In the genomic region with DNA sequence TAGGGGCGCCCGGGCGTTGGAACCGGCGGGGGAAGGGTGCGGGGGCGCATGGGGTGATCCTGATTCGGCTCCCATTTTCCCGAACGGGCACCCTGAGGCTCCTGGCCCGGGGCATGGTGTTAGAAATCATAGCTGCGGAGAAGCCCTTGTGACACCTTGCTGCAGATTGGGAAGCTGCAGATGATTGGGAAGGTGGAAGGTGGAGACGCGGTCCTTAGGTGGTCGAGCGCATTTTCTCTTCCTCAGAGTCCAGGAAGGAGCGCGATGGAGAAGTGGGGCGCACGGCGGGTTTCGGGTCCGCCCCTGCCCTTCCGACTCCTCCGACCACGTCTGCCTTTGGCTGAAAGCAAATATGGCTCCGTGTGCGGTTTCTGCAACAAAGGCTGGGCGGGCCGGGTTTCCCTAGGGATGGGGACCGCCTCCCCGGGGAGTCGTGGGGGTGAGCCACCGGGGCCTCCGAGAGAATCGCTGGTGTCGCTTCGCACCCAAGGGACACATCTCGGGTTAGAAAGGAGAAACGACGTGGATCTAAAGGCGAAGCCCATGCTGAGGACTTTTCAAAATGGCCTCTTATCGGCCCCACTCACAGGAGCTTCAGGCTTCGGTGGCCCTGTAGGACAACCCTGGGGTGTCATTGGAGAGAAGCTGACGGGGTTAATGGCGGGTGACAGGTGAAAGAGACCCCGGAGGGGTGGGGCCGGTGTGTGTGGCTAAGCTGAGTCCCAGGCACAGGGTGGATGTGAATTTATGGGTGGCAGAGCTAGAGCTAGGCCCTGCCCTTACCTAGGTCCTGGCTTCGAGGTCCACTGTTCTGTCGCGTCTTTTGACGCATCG, we compare ENCODE assay signal across 1 cellular context.
TF ChIP-seq lines count a peak whose summit lies in the region.

No MANE protein-coding gene starts in this region.

TF ChIP-seq in HepG2, 621 proteins besides CTCF, POLR2A, EP300 and RAD21 (continued from another document and continues in another):
- TF ChIP-seq, protein P1, sequence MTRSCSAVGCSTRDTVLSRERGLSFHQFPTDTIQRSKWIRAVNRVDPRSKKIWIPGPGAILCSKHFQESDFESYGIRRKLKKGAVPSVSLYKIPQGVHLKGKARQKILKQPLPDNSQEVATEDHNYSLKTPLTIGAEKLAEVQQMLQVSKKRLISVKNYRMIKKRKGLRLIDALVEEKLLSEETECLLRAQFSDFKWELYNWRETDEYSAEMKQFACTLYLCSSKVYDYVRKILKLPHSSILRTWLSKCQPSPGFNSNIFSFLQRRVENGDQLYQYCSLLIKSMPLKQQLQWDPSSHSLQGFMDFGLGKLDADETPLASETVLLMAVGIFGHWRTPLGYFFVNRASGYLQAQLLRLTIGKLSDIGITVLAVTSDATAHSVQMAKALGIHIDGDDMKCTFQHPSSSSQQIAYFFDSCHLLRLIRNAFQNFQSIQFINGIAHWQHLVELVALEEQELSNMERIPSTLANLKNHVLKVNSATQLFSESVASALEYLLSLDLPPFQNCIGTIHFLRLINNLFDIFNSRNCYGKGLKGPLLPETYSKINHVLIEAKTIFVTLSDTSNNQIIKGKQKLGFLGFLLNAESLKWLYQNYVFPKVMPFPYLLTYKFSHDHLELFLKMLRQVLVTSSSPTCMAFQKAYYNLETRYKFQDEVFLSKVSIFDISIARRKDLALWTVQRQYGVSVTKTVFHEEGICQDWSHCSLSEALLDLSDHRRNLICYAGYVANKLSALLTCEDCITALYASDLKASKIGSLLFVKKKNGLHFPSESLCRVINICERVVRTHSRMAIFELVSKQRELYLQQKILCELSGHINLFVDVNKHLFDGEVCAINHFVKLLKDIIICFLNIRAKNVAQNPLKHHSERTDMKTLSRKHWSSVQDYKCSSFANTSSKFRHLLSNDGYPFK (CRISPR knock-in tag; IDR thresholded peaks at IDR 0.05; ENCODE audit: borderline replicate concordance): peak; percentile 76; the same call in 1 of the 2 replicates
- no peak for TF ChIP-seq FOSL2 (CRISPR knock-in tag; IDR thresholded peaks at IDR 0.05)
- TF ChIP-seq ZNF331 (CRISPR knock-in tag; IDR thresholded peaks at IDR 0.05): no peak
- TF ChIP-seq, protein P2, sequence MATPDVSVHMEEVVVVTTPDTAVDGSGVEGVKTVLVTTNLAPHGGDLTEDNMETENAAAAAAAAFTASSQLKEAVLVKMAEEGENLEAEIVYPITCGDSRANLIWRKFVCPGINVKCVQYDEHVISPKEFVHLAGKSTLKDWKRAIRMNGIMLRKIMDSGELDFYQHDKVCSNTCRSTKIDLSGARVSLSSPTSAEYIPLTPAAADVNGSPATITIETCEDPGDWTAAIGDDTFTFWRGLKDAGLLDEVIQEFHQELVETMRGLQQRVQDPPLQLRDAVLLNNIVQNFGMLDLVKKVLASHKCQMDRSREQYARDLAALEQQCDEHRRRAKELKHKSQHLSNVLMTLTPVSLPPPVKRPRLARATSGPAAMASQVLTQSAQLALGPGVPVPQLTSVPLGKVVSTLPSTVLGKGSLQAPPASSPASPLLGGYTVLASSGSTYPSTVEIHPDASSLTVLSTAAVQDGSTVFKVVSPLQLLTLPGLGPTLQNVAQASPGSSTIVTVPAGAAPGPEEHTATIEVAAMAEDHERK (CRISPR knock-in tag; IDR thresholded peaks at IDR 0.05; ENCODE audit: low read depth): no peak
- TF ChIP-seq ZNF749 (CRISPR knock-in tag; IDR thresholded peaks at IDR 0.05; ENCODE audit: borderline replicate concordance): no peak
- TF ChIP-seq, protein P3, sequence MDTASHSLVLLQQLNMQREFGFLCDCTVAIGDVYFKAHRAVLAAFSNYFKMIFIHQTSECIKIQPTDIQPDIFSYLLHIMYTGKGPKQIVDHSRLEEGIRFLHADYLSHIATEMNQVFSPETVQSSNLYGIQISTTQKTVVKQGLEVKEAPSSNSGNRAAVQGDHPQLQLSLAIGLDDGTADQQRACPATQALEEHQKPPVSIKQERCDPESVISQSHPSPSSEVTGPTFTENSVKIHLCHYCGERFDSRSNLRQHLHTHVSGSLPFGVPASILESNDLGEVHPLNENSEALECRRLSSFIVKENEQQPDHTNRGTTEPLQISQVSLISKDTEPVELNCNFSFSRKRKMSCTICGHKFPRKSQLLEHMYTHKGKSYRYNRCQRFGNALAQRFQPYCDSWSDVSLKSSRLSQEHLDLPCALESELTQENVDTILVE (CRISPR knock-in tag; IDR thresholded peaks at IDR 0.05): no peak
- TF ChIP-seq, protein P4, sequence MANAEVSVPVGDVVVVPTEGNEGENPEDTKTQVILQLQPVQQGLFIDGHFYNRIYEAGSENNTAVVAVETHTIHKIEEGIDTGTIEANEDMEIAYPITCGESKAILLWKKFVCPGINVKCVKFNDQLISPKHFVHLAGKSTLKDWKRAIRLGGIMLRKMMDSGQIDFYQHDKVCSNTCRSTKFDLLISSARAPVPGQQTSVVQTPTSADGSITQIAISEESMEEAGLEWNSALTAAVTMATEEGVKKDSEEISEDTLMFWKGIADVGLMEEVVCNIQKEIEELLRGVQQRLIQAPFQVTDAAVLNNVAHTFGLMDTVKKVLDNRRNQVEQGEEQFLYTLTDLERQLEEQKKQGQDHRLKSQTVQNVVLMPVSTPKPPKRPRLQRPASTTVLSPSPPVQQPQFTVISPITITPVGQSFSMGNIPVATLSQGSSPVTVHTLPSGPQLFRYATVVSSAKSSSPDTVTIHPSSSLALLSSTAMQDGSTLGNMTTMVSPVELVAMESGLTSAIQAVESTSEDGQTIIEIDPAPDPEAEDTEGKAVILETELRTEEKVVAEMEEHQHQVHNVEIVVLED (CRISPR knock-in tag; IDR thresholded peaks at IDR 0.05; ENCODE audit: borderline replicate concordance): no peak
- TF ChIP-seq KAT7 (CRISPR knock-in tag; IDR thresholded peaks at IDR 0.05; ENCODE audit: borderline replicate concordance): peak; percentile 14; the same call in 1 of the 2 replicates
- TF ChIP-seq ZNF3 (CRISPR knock-in tag; IDR thresholded peaks at IDR 0.05): no peak; the same call in 1 of the 2 replicates
- TF ChIP-seq GATAD2A (CRISPR knock-in tag; IDR thresholded peaks at IDR 0.05): no peak
- TF ChIP-seq HNRNPL (IDR thresholded peaks at IDR 0.05; ENCODE audit: low read depth, low read length): no peak
- TF ChIP-seq, protein P5, sequence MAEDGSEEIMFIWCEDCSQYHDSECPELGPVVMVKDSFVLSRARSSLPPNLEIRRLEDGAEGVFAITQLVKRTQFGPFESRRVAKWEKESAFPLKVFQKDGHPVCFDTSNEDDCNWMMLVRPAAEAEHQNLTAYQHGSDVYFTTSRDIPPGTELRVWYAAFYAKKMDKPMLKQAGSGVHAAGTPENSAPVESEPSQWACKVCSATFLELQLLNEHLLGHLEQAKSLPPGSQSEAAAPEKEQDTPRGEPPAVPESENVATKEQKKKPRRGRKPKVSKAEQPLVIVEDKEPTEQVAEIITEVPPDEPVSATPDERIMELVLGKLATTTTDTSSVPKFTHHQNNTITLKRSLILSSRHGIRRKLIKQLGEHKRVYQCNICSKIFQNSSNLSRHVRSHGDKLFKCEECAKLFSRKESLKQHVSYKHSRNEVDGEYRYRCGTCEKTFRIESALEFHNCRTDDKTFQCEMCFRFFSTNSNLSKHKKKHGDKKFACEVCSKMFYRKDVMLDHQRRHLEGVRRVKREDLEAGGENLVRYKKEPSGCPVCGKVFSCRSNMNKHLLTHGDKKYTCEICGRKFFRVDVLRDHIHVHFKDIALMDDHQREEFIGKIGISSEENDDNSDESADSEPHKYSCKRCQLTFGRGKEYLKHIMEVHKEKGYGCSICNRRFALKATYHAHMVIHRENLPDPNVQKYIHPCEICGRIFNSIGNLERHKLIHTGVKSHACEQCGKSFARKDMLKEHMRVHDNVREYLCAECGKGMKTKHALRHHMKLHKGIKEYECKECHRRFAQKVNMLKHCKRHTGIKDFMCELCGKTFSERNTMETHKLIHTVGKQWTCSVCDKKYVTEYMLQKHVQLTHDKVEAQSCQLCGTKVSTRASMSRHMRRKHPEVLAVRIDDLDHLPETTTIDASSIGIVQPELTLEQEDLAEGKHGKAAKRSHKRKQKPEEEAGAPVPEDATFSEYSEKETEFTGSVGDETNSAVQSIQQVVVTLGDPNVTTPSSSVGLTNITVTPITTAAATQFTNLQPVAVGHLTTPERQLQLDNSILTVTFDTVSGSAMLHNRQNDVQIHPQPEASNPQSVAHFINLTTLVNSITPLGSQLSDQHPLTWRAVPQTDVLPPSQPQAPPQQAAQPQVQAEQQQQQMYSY (CRISPR knock-in tag; IDR thresholded peaks at IDR 0.05): no peak; the same call in 1 of the 2 replicates
- no peak for TF ChIP-seq TARDBP (CRISPR knock-in tag; IDR thresholded peaks at IDR 0.05)
- TF ChIP-seq SP4 (CRISPR knock-in tag; IDR thresholded peaks at IDR 0.05): no peak
- TF ChIP-seq ELF3 (CRISPR knock-in tag; IDR thresholded peaks at IDR 0.05): no peak
- TF ChIP-seq, protein P6, sequence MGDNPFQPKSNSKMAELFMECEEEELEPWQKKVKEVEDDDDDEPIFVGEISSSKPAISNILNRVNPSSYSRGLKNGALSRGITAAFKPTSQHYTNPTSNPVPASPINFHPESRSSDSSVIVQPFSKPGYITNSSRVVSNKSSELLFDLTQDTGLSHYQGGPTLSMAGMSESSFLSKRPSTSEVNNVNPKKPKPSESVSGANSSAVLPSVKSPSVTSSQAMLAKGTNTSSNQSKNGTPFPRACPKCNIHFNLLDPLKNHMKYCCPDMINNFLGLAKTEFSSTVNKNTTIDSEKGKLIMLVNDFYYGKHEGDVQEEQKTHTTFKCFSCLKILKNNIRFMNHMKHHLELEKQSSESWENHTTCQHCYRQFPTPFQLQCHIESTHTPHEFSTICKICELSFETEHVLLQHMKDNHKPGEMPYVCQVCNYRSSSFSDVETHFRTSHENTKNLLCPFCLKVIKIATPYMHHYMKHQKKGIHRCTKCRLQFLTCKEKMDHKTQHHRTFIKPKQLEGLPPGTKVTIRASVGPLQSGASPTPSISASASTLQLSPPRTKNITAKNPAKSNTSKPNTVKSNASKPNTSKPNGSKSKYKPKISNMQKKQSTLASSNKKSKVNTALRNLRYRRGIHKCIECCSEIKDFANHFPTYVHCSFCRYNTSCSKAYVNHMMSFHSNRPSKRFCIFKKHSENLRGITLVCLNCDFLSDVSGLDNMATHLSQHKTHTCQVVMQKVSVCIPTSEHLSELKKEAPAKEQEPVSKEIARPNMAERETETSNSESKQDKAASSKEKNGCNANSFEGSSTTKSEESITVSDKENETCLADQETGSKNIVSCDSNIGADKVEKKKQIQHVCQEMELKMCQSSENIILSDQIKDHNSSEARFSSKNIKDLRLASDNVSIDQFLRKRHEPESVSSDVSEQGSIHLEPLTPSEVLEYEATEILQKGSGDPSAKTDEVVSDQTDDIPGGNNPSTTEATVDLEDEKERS (CRISPR knock-in tag; IDR thresholded peaks at IDR 0.05): no peak
- TF ChIP-seq, protein P7, sequence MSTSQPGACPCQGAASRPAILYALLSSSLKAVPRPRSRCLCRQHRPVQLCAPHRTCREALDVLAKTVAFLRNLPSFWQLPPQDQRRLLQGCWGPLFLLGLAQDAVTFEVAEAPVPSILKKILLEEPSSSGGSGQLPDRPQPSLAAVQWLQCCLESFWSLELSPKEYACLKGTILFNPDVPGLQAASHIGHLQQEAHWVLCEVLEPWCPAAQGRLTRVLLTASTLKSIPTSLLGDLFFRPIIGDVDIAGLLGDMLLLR (CRISPR knock-in tag; IDR thresholded peaks at IDR 0.05): no peak
- TF ChIP-seq KDM1A (CRISPR knock-in tag; IDR thresholded peaks at IDR 0.05): no peak
- no peak for TF ChIP-seq ADNP (CRISPR knock-in tag; IDR thresholded peaks at IDR 0.05)
- no peak for TF ChIP-seq SMARCC2 (IDR thresholded peaks at IDR 0.05)
- no peak for TF ChIP-seq ZNF530 (CRISPR knock-in tag; IDR thresholded peaks at IDR 0.05; ENCODE audit: low read depth)
- TF ChIP-seq, protein P8, sequence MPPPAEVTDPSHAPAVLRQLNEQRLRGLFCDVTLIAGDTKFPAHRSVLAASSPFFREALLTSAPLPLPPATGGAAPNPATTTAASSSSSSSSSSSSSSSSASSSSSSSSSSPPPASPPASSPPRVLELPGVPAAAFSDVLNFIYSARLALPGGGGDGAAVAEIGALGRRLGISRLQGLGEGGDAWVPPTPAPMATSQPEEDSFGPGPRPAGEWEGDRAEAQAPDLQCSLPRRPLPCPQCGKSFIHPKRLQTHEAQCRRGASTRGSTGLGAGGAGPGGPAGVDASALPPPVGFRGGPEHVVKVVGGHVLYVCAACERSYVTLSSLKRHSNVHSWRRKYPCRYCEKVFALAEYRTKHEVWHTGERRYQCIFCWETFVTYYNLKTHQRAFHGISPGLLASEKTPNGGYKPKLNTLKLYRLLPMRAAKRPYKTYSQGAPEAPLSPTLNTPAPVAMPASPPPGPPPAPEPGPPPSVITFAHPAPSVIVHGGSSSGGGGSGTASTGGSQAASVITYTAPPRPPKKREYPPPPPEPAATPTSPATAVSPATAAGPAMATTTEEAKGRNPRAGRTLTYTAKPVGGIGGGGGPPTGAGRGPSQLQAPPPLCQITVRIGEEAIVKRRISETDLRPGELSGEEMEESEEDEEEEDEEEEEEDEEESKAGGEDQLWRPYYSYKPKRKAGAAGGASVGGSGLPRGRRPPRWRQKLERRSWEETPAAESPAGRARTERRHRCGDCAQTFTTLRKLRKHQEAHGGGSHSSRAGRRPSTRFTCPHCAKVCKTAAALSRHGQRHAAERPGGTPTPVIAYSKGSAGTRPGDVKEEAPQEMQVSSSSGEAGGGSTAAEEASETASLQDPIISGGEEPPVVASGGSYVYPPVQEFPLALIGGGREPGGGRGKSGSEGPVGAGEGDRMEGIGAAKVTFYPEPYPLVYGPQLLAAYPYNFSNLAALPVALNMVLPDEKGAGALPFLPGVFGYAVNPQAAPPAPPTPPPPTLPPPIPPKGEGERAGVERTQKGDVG (CRISPR knock-in tag; IDR thresholded peaks at IDR 0.05; ENCODE audit: borderline replicate concordance): no peak
- no peak for TF ChIP-seq ZBTB38 (CRISPR knock-in tag; IDR thresholded peaks at IDR 0.05)
- no peak for TF ChIP-seq SMAD1 (CRISPR knock-in tag; IDR thresholded peaks at IDR 0.05; ENCODE audit: borderline replicate concordance, low read depth)
- no peak for TF ChIP-seq ZKSCAN1 (IDR thresholded peaks at IDR 0.05; ENCODE audit: low read length)
- no peak for TF ChIP-seq SKI (IDR thresholded peaks at IDR 0.05; ENCODE audit: partially characterized antibody)
- TF ChIP-seq, protein P9, sequence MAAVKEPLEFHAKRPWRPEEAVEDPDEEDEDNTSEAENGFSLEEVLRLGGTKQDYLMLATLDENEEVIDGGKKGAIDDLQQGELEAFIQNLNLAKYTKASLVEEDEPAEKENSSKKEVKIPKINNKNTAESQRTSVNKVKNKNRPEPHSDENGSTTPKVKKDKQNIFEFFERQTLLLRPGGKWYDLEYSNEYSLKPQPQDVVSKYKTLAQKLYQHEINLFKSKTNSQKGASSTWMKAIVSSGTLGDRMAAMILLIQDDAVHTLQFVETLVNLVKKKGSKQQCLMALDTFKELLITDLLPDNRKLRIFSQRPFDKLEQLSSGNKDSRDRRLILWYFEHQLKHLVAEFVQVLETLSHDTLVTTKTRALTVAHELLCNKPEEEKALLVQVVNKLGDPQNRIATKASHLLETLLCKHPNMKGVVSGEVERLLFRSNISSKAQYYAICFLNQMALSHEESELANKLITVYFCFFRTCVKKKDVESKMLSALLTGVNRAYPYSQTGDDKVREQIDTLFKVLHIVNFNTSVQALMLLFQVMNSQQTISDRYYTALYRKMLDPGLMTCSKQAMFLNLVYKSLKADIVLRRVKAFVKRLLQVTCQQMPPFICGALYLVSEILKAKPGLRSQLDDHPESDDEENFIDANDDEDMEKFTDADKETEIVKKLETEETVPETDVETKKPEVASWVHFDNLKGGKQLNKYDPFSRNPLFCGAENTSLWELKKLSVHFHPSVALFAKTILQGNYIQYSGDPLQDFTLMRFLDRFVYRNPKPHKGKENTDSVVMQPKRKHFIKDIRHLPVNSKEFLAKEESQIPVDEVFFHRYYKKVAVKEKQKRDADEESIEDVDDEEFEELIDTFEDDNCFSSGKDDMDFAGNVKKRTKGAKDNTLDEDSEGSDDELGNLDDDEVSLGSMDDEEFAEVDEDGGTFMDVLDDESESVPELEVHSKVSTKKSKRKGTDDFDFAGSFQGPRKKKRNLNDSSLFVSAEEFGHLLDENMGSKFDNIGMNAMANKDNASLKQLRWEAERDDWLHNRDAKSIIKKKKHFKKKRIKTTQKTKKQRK (IDR thresholded peaks at IDR 0.05; ENCODE audit: low read length): no peak
- no peak for TF ChIP-seq MTF1 (CRISPR knock-in tag; IDR thresholded peaks at IDR 0.05)
